Comparison of ENCODE assay signal across 15 cellular contexts in genomic region chr14:85293820-85294219, GRCh38.
DNase-seq lines count a peak whose midpoint lies in the region; ATAC-seq and TF ChIP-seq lines count a peak whose summit lies in the region.
"Had no signal": no experiment of that assay in that cellular context is flagged by ENCODE, and none has a peak within 500 bp of the region (broad histone marks: within the 10 kb centered on the region; RNA-seq: fewer than 3 reads in every experiment).

No MANE protein-coding gene starts in this region.

- H4K91ac ChIP-seq in mesenchymal stem cell (ENCODE audit: low read length) = no peak overlapping the region

- H4K8ac ChIP-seq in mesenchymal stem cell (ENCODE audit: low read length) = no peak overlapping the region

- 24% methylated on average over 4 of the region's 4 CpGs for WGBS in right lobe of liver (ENCODE audit: insufficient coverage, low coverage, low lambda C conversion rate, missing lambda C conversion rate)
- WGBS in mesenchymal stem cell = 93% methylated on average over 4 of the region's 4 CpGs

- H3K4me1 ChIP-seq in right lobe of liver (no peaks in the 10 kb centered on the region), mesenchymal stem cell (ENCODE audit: control insufficient read depth, insufficient read depth, low read depth, low read length) (no peaks in the 10 kb centered on the region), vagina (no peaks in the 10 kb centered on the region)

- H2BK120ac ChIP-seq in mesenchymal stem cell (ENCODE audit: low read depth, low read length) = no peak overlapping the region

- TF ChIP-seq POLR2A in right lobe of liver (IDR thresholded peaks at IDR 0.05) (no peak), vagina (IDR thresholded peaks at IDR 0.05) (no peak)

- no peak overlapping the region for H3K4ac ChIP-seq in mesenchymal stem cell (ENCODE audit: low read depth in 1 of 2, low read length in 2 of 2)

- no peaks in the 10 kb centered on the region for H3K79me1 ChIP-seq in mesenchymal stem cell (replicated peaks; ENCODE audit: low read length, poor library complexity, severe bottlenecking)

- H3K36me3 ChIP-seq in right lobe of liver (no peaks in the 10 kb centered on the region), mesenchymal stem cell (ENCODE audit: control insufficient read depth in 1 of 2, insufficient read depth in 2 of 2, low read depth in 1 of 2, low read length in 2 of 2) (no peaks in the 10 kb centered on the region), vagina (no peaks in the 10 kb centered on the region)

- H3K4me1 Mint-ChIP-seq in dendritic cell treated with granulocyte-macrophage colony-stimulating factor and Interleukin-4, amounts not matched to agents 40 ng/mL and 50 ng/mL, for 4 days (ENCODE audit: low read depth) = peaks cover 28% of the 10 kb centered on the region
- no peaks in the 10 kb centered on the region for H3K4me1 Mint-ChIP-seq in activated T-helper 2 cell treated with anti-CD3 and anti-CD28 coated beads, Interferon-gamma antibody, Interleukin-2, Interleukin-4, amounts not matched to agents 10 μg/mL and 5 μg/mL and 100 μg/mL, durations not matched to agents 14 hours and 24 hours and 36 hours (ENCODE audit: low read depth)
- H3K4me1 Mint-ChIP-seq: CD4-positive, CD25-positive, alpha-beta regulatory T cell; H9; IgD-negative memory B cell had no signal

- H3K27ac ChIP-seq in right lobe of liver = no peak overlapping the region
- H3K27ac ChIP-seq in mesenchymal stem cell (ENCODE audit: low read length, poor library complexity, severe bottlenecking) = no peak overlapping the region
- no peak overlapping the region for H3K27ac ChIP-seq in vagina

- H3K27me3 ChIP-seq in right lobe of liver = no peaks in the 10 kb centered on the region
- no peaks in the 10 kb centered on the region for H3K27me3 ChIP-seq in mesenchymal stem cell (ENCODE audit: control insufficient read depth in 1 of 2, insufficient read depth in 1 of 2, low read length in 2 of 2)
- H3K27me3 ChIP-seq in vagina = no peaks in the 10 kb centered on the region

- ATAC-seq in right lobe of liver = peak; percentile 60 to 89 (median 75)

- H3K27ac Mint-ChIP-seq in dendritic cell treated with granulocyte-macrophage colony-stimulating factor and Interleukin-4, amounts not matched to agents 40 ng/mL and 50 ng/mL, for 4 days = peak overlapping the region; percentile 4
- no peak overlapping the region for H3K27ac Mint-ChIP-seq in activated T-helper 2 cell treated with anti-CD3 and anti-CD28 coated beads, Interferon-gamma antibody, Interleukin-2, Interleukin-4, amounts not matched to agents 10 μg/mL and 5 μg/mL and 100 μg/mL, durations not matched to agents 14 hours and 24 hours and 36 hours
- H3K27ac Mint-ChIP-seq: CD4-positive, CD25-positive, alpha-beta regulatory T cell; H9; IgD-negative memory B cell had no signal

- H3K9ac ChIP-seq in mesenchymal stem cell (ENCODE audit: low read length) = no peak overlapping the region

- H3K4me3 ChIP-seq in right lobe of liver (no peak overlapping the region), mesenchymal stem cell (ENCODE audit: insufficient read depth in 1 of 2, low read depth in 1 of 2, low read length in 2 of 2) (no peak overlapping the region), vagina (no peak overlapping the region)

- H2BK5ac ChIP-seq in mesenchymal stem cell (ENCODE audit: low read depth, low read length, poor library complexity, severe bottlenecking) = no peak overlapping the region

- DNase-seq in CD1c-positive myeloid dendritic cell (ENCODE audit: extremely low spot score) = peak; percentile 5
- peak; percentile 34 for DNase-seq in NCI-H82 (lab: John Stamatoyannopoulos, UW)
- DNase-seq in right lobe of liver = no peak
- DNase-seq in mesenchymal stem cell = no peak
- DNase-seq in activated T-helper 2 cell treated with anti-CD3 and anti-CD28 coated beads, Interferon-gamma antibody, Interleukin-2, Interleukin-4, amounts not matched to agents 10 μg/mL and 5 μg/mL and 100 μg/mL, durations not matched to agents 14 hours and 24 hours and 36 hours (ENCODE audit: low spot score) = no peak
- DNase-seq in vagina (ENCODE audit: extremely low spot score in 2 of 2) = no peak
- DNase-seq in AG20443 (ENCODE audit: low spot score) = no peak
- DNase-seq: CD4-positive, CD25-positive, alpha-beta regulatory T cell; COR-L47; DND-41; GDM1; GOT3; H9 had no signal

- H3K14ac ChIP-seq in mesenchymal stem cell (ENCODE audit: low read length in 2 of 2) = no peak overlapping the region

- H2AK5ac ChIP-seq in mesenchymal stem cell (ENCODE audit: low read length, severe bottlenecking) = no peak overlapping the region

- H3K18ac ChIP-seq in mesenchymal stem cell (ENCODE audit: low read depth in 1 of 2, low read length in 2 of 2) = no peak overlapping the region

- H3K36me3 Mint-ChIP-seq in dendritic cell treated with granulocyte-macrophage colony-stimulating factor and Interleukin-4, amounts not matched to agents 40 ng/mL and 50 ng/mL, for 4 days (ENCODE audit: low read depth) = no peaks in the 10 kb centered on the region
- H3K36me3 Mint-ChIP-seq in activated T-helper 2 cell treated with anti-CD3 and anti-CD28 coated beads, Interferon-gamma antibody, Interleukin-2, Interleukin-4, amounts not matched to agents 10 μg/mL and 5 μg/mL and 100 μg/mL, durations not matched to agents 14 hours and 24 hours and 36 hours (ENCODE audit: low read depth) = no peaks in the 10 kb centered on the region
- H3K36me3 Mint-ChIP-seq: CD4-positive, CD25-positive, alpha-beta regulatory T cell; IgD-negative memory B cell had no signal

- H3K23ac ChIP-seq in mesenchymal stem cell (ENCODE audit: low read length in 2 of 2) = no peak overlapping the region

- TF ChIP-seq CTCF in right lobe of liver (IDR thresholded peaks at IDR 0.05) (no peak), vagina (IDR thresholded peaks at IDR 0.05) (no peak)

- no peak overlapping the region for H2BK15ac ChIP-seq in mesenchymal stem cell (ENCODE audit: low read depth, poor library complexity, severe bottlenecking)

- H2BK12ac ChIP-seq in mesenchymal stem cell (ENCODE audit: low read length in 2 of 2) = no peak overlapping the region

- H3K9me3 ChIP-seq in right lobe of liver (no peaks in the 10 kb centered on the region), mesenchymal stem cell (ENCODE audit: control insufficient read depth, low read length) (peaks cover 5% of the 10 kb centered on the region), vagina (no peaks in the 10 kb centered on the region)

- H3K9me3 Mint-ChIP-seq in dendritic cell treated with granulocyte-macrophage colony-stimulating factor and Interleukin-4, amounts not matched to agents 40 ng/mL and 50 ng/mL, for 4 days = peaks cover 16% of the 10 kb centered on the region
- H3K9me3 Mint-ChIP-seq in activated T-helper 2 cell treated with anti-CD3 and anti-CD28 coated beads, Interferon-gamma antibody, Interleukin-2, Interleukin-4, amounts not matched to agents 10 μg/mL and 5 μg/mL and 100 μg/mL, durations not matched to agents 14 hours and 24 hours and 36 hours = peaks cover 20% of the 10 kb centered on the region
- H3K9me3 Mint-ChIP-seq: H9 had no signal

- H3K4me3 Mint-ChIP-seq in dendritic cell treated with granulocyte-macrophage colony-stimulating factor and Interleukin-4, amounts not matched to agents 40 ng/mL and 50 ng/mL, for 4 days = no peak overlapping the region
- H3K4me3 Mint-ChIP-seq in activated T-helper 2 cell treated with anti-CD3 and anti-CD28 coated beads, Interferon-gamma antibody, Interleukin-2, Interleukin-4, amounts not matched to agents 10 μg/mL and 5 μg/mL and 100 μg/mL, durations not matched to agents 14 hours and 24 hours and 36 hours (ENCODE audit: low read depth) = no peak overlapping the region
- H3K4me3 Mint-ChIP-seq: CD4-positive, CD25-positive, alpha-beta regulatory T cell; H9; IgD-negative memory B cell had no signal

- H3K4me2 ChIP-seq in mesenchymal stem cell (ENCODE audit: low read length, poor library complexity, severe bottlenecking) = no peak overlapping the region

- no peaks in the 10 kb centered on the region for H3K27me3 Mint-ChIP-seq in dendritic cell treated with granulocyte-macrophage colony-stimulating factor and Interleukin-4, amounts not matched to agents 40 ng/mL and 50 ng/mL, for 4 days
- no peaks in the 10 kb centered on the region for H3K27me3 Mint-ChIP-seq in activated T-helper 2 cell treated with anti-CD3 and anti-CD28 coated beads, Interferon-gamma antibody, Interleukin-2, Interleukin-4, amounts not matched to agents 10 μg/mL and 5 μg/mL and 100 μg/mL, durations not matched to agents 14 hours and 24 hours and 36 hours (ENCODE audit: low read depth)
- H3K27me3 Mint-ChIP-seq: CD4-positive, CD25-positive, alpha-beta regulatory T cell; IgD-negative memory B cell had no signal

- intact Hi-C loops in dendritic cell treated with granulocyte-macrophage colony-stimulating factor and Interleukin-4, amounts not matched to agents 40 ng/mL and 50 ng/mL, for 4 days (cut with micrococcal nuclease) = no loop called here
- intact Hi-C loops in right lobe of liver (cut with DNase I) (no loop called here), vagina (cut with DNase I) (no loop called here)
- intact Hi-C loops in activated T-helper 2 cell treated with anti-CD3 and anti-CD28 coated beads, Interferon-gamma antibody, Interleukin-2, Interleukin-4, amounts not matched to agents 10 μg/mL and 5 μg/mL and 100 μg/mL, durations not matched to agents 14 hours and 24 hours and 36 hours (cut with micrococcal nuclease) = no loop called here

- H2AFZ ChIP-seq in mesenchymal stem cell (ENCODE audit: low read depth, low read length) = no peak overlapping the region

Comparison
In these comparisons a context has a peak if more than half of its experiments do, and no peak if none do; other contexts are left out.
1. DNase-seq: peak in CD1c-positive myeloid dendritic cell (single experiment) and NCI-H82 (single experiment); none in right lobe of liver (0 of 3), mesenchymal stem cell (single experiment), activated T-helper 2 cell treated with anti-CD3 and anti-CD28 coated beads, Interferon-gamma antibody, Interleukin-2, Interleukin-4, amounts not matched to agents 10 μg/mL and 5 μg/mL and 100 μg/mL, durations not matched to agents 14 hours and 24 hours and 36 hours (single experiment), vagina (0 of 2) and AG20443 (single experiment).